ENCODE assay signal across 10 cellular contexts in genomic region chr1:63915121-63915520, GRCh38.
DNase-seq lines count a peak whose midpoint lies in the region; ATAC-seq and TF ChIP-seq lines count a peak whose summit lies in the region.
"Had no signal": no experiment of that assay in that cellular context is flagged by ENCODE, and none has a peak within 500 bp of the region (broad histone marks: within the 10 kb centered on the region; RNA-seq: fewer than 3 reads in every experiment).

No MANE protein-coding gene starts in this region.

- DNase-seq in ELR (ENCODE audit: low read depth): peak; percentile 45
- DNase-seq in WTC11 (ENCODE audit: low spot score): no peak
- peak; percentile 50 for DNase-seq in myocyte (ENCODE audit: low read depth)
- no peak for DNase-seq in left lobe of liver (ENCODE audit: low spot score)
- DNase-seq in activated T-helper 1 cell treated with anti-CD3 and anti-CD28 coated beads, Interleukin-12 subunit alpha, Interleukin-12 subunit beta, Interleukin-2, Interleukin-4 antibody, amounts not matched to agents 30 ng/mL and 10 ng/mL and 1 ng/mL, durations not matched to agents 14 hours and 24 hours and 36 hours (ENCODE audit: low spot score): no peak
- DNase-seq in stimulated activated CD4-positive, alpha-beta T cell treated with anti-CD3 and anti-CD28 coated beads, Interleukin-4, amount 100 ng/mL, for 1 hour: no peak
- DNase-seq: left lung, NCI-H510A treated with DMSO at 0.1 percent for 48 hours had no signal

- H3K9me3 Mint-ChIP-seq in WTC11: no peaks in the 10 kb centered on the region
- H3K9me3 Mint-ChIP-seq in activated T-helper 1 cell treated with anti-CD3 and anti-CD28 coated beads, Interleukin-12 subunit alpha, Interleukin-12 subunit beta, Interleukin-2, Interleukin-4 antibody, amounts not matched to agents 30 ng/mL and 10 ng/mL and 1 ng/mL, durations not matched to agents 14 hours and 24 hours and 36 hours: no peaks in the 10 kb centered on the region

- H3K4me3 Mint-ChIP-seq in WTC11: no peak overlapping the region
- no peak overlapping the region for H3K4me3 Mint-ChIP-seq in activated T-helper 1 cell treated with anti-CD3 and anti-CD28 coated beads, Interleukin-12 subunit alpha, Interleukin-12 subunit beta, Interleukin-2, Interleukin-4 antibody, amounts not matched to agents 30 ng/mL and 10 ng/mL and 1 ng/mL, durations not matched to agents 14 hours and 24 hours and 36 hours

- H3K36me3 Mint-ChIP-seq in WTC11: no peaks in the 10 kb centered on the region
- H3K36me3 Mint-ChIP-seq in activated T-helper 1 cell treated with anti-CD3 and anti-CD28 coated beads, Interleukin-12 subunit alpha, Interleukin-12 subunit beta, Interleukin-2, Interleukin-4 antibody, amounts not matched to agents 30 ng/mL and 10 ng/mL and 1 ng/mL, durations not matched to agents 14 hours and 24 hours and 36 hours (ENCODE audit: low read depth): no peaks in the 10 kb centered on the region

- peak overlapping the region; percentile 26; the same call in 1 of the 2 replicates for H3K27ac Mint-ChIP-seq in WTC11
- H3K27ac Mint-ChIP-seq in activated T-helper 1 cell treated with anti-CD3 and anti-CD28 coated beads, Interleukin-12 subunit alpha, Interleukin-12 subunit beta, Interleukin-2, Interleukin-4 antibody, amounts not matched to agents 30 ng/mL and 10 ng/mL and 1 ng/mL, durations not matched to agents 14 hours and 24 hours and 36 hours: no peak overlapping the region

- ATAC-seq in HG03442 (IDR thresholded peaks at IDR 0.05; ENCODE audit: unreplicated experiment) (peak; percentile 45), WTC11 (peak; percentile 58), left lobe of liver (no peak), HG03196 (IDR thresholded peaks at IDR 0.05; ENCODE audit: unreplicated experiment) (no peak)

- POLR2A ChIA-PET in WTC11 (lab: Charles Lee): interaction anchor here (0.7 kb wide), 1 partner anchor 223 kb away, joined by 3 read pairs; no protein-coding TSS in a partner anchor

- no peak for TF ChIP-seq CTCF in WTC11 (IDR thresholded peaks at IDR 0.05)

- H3K4me1 Mint-ChIP-seq in WTC11: peaks cover 92% of the 10 kb centered on the region
- H3K4me1 Mint-ChIP-seq in activated T-helper 1 cell treated with anti-CD3 and anti-CD28 coated beads, Interleukin-12 subunit alpha, Interleukin-12 subunit beta, Interleukin-2, Interleukin-4 antibody, amounts not matched to agents 30 ng/mL and 10 ng/mL and 1 ng/mL, durations not matched to agents 14 hours and 24 hours and 36 hours (ENCODE audit: low read depth): no peaks in the 10 kb centered on the region

- intact Hi-C loops in activated T-helper 1 cell treated with anti-CD3 and anti-CD28 coated beads, Interleukin-12 subunit alpha, Interleukin-12 subunit beta, Interleukin-2, Interleukin-4 antibody, amounts not matched to agents 30 ng/mL and 10 ng/mL and 1 ng/mL, durations not matched to agents 14 hours and 24 hours and 36 hours (cut with micrococcal nuclease): loop anchor here (5.0 kb wide), 1 partner anchor 223 kb away; no protein-coding TSS in a partner anchor

- no peaks in the 10 kb centered on the region for H3K27me3 Mint-ChIP-seq in WTC11 (ENCODE audit: low read depth)
- peaks cover 3% of the 10 kb centered on the region for H3K27me3 Mint-ChIP-seq in activated T-helper 1 cell treated with anti-CD3 and anti-CD28 coated beads, Interleukin-12 subunit alpha, Interleukin-12 subunit beta, Interleukin-2, Interleukin-4 antibody, amounts not matched to agents 30 ng/mL and 10 ng/mL and 1 ng/mL, durations not matched to agents 14 hours and 24 hours and 36 hours (ENCODE audit: insufficient read depth)

- CTCF ChIA-PET in WTC11 (lab: Charles Lee): interaction anchor here (0.6 to 4.9 kb wide), 27 partner anchors 9 to 298 kb away, joined by 3 to 61 read pairs (median 4); partner anchors contain the start of gene ROR1

TF ChIP-seq in WTC11, 78 proteins besides CTCF, POLR2A, EP300 and RAD21:
- TF ChIP-seq ZNF281 (CRISPR knock-in tag; IDR thresholded peaks at IDR 0.05) (no peak), TEAD4 (CRISPR knock-in tag; IDR thresholded peaks at IDR 0.05) (no peak), ESRRA (CRISPR knock-in tag; IDR thresholded peaks at IDR 0.05; ENCODE audit: borderline replicate concordance) (no peak), KAT7 (CRISPR knock-in tag; IDR thresholded peaks at IDR 0.05; ENCODE audit: borderline replicate concordance) (no peak), ZNF121 (CRISPR knock-in tag; IDR thresholded peaks at IDR 0.05) (no peak), ZBTB43 (CRISPR knock-in tag; IDR thresholded peaks at IDR 0.05) (no peak), CBFB (CRISPR knock-in tag; IDR thresholded peaks at IDR 0.05; ENCODE audit: low read depth) (no peak), ATF1 (CRISPR knock-in tag; IDR thresholded peaks at IDR 0.05) (no peak), MXD4 (CRISPR knock-in tag; IDR thresholded peaks at IDR 0.05; ENCODE audit: borderline replicate concordance) (no peak), TCF7 (CRISPR knock-in tag; IDR thresholded peaks at IDR 0.05; ENCODE audit: low read depth) (no peak), EMX1 (CRISPR knock-in tag; IDR thresholded peaks at IDR 0.05) (no peak), ZNF423 (CRISPR knock-in tag; IDR thresholded peaks at IDR 0.05) (no peak), PRRX2 (CRISPR knock-in tag; IDR thresholded peaks at IDR 0.05) (no peak), NFE2L1 (CRISPR knock-in tag; IDR thresholded peaks at IDR 0.05) (no peak)
- TF ChIP-seq, protein P1, sequence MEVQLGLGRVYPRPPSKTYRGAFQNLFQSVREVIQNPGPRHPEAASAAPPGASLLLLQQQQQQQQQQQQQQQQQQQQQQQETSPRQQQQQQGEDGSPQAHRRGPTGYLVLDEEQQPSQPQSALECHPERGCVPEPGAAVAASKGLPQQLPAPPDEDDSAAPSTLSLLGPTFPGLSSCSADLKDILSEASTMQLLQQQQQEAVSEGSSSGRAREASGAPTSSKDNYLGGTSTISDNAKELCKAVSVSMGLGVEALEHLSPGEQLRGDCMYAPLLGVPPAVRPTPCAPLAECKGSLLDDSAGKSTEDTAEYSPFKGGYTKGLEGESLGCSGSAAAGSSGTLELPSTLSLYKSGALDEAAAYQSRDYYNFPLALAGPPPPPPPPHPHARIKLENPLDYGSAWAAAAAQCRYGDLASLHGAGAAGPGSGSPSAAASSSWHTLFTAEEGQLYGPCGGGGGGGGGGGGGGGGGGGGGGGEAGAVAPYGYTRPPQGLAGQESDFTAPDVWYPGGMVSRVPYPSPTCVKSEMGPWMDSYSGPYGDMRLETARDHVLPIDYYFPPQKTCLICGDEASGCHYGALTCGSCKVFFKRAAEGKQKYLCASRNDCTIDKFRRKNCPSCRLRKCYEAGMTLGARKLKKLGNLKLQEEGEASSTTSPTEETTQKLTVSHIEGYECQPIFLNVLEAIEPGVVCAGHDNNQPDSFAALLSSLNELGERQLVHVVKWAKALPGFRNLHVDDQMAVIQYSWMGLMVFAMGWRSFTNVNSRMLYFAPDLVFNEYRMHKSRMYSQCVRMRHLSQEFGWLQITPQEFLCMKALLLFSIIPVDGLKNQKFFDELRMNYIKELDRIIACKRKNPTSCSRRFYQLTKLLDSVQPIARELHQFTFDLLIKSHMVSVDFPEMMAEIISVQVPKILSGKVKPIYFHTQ (CRISPR knock-in tag; IDR thresholded peaks at IDR 0.05): no peak
- TF ChIP-seq, protein P2, sequence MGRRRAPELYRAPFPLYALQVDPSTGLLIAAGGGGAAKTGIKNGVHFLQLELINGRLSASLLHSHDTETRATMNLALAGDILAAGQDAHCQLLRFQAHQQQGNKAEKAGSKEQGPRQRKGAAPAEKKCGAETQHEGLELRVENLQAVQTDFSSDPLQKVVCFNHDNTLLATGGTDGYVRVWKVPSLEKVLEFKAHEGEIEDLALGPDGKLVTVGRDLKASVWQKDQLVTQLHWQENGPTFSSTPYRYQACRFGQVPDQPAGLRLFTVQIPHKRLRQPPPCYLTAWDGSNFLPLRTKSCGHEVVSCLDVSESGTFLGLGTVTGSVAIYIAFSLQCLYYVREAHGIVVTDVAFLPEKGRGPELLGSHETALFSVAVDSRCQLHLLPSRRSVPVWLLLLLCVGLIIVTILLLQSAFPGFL (CRISPR knock-in tag; IDR thresholded peaks at IDR 0.05; ENCODE audit: borderline replicate concordance): no peak

Comparison
In these comparisons a context has a peak if more than half of its experiments do, and no peak if none do; other contexts are left out.
1. DNase-seq: peak in ELR (single experiment) and myocyte (single experiment); none in WTC11 (single experiment), left lobe of liver (single experiment), activated T-helper 1 cell treated with anti-CD3 and anti-CD28 coated beads, Interleukin-12 subunit alpha, Interleukin-12 subunit beta, Interleukin-2, Interleukin-4 antibody, amounts not matched to agents 30 ng/mL and 10 ng/mL and 1 ng/mL, durations not matched to agents 14 hours and 24 hours and 36 hours (single experiment) and stimulated activated CD4-positive, alpha-beta T cell treated with anti-CD3 and anti-CD28 coated beads, Interleukin-4, amount 100 ng/mL, for 1 hour (single experiment).
2. ATAC-seq: peak in HG03442 (single experiment) and WTC11 (single experiment); none in left lobe of liver (single experiment) and HG03196 (single experiment).